ENCODE assay signal across 1 cellular context in the genomic region with DNA sequence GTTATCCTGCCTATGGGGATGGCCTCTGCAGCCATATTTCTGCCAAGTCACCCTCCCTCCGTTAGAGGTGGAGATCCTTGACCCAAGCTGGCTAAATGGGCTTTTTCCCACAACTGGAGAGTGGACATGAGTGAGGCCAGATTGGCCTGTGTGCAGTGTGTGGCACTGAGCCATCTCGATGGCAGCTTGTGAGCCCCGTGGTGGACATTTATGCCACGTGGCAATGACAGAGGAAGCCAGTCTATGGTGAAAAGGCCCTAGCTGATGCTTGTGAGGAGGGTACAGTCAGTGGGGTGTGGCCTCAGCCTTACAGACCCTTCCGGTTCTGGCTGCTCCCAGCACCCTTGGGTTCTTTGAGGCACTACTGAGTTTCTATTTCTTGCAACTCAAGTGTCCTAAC.
TF ChIP-seq lines count a peak whose summit lies in the region.

No MANE protein-coding gene starts in this region.

TF ChIP-seq in SK-N-SH, 30 proteins besides CTCF, POLR2A, EP300 and RAD21 (continued from another document):
- TF ChIP-seq, protein P1, sequence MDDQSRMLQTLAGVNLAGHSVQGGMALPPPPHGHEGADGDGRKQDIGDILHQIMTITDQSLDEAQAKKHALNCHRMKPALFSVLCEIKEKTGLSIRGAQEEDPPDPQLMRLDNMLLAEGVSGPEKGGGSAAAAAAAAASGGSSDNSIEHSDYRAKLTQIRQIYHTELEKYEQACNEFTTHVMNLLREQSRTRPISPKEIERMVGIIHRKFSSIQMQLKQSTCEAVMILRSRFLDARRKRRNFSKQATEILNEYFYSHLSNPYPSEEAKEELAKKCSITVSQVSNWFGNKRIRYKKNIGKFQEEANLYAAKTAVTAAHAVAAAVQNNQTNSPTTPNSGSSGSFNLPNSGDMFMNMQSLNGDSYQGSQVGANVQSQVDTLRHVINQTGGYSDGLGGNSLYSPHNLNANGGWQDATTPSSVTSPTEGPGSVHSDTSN (IDR thresholded peaks at IDR 0.05) = no peak
- TF ChIP-seq POLR2AphosphoS5 (IDR thresholded peaks at IDR 0.05; ENCODE audit: low read depth, low read length) = no peak
- TF ChIP-seq FOSL2 (IDR thresholded peaks at IDR 0.05; ENCODE audit: borderline replicate concordance, low read depth) = no peak
- TF ChIP-seq IRF3 (IDR thresholded peaks at IDR 0.05; ENCODE audit: low read depth, low read length) = no peak
- TF ChIP-seq, protein P2, sequence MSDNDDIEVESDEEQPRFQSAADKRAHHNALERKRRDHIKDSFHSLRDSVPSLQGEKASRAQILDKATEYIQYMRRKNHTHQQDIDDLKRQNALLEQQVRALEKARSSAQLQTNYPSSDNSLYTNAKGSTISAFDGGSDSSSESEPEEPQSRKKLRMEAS (IDR thresholded peaks at IDR 0.05; ENCODE audit: low read depth) = no peak
- TF ChIP-seq SIN3A (IDR thresholded peaks at IDR 0.05; ENCODE audit: borderline replicate concordance, low read depth, low read length) = no peak
- no peak for TF ChIP-seq SMC3 (IDR thresholded peaks at IDR 0.05; ENCODE audit: low read depth, low read length)
- no peak for TF ChIP-seq JUND (IDR thresholded peaks at IDR 0.05)
